8 cellular contexts compared by ENCODE assay signal in the genomic region with DNA sequence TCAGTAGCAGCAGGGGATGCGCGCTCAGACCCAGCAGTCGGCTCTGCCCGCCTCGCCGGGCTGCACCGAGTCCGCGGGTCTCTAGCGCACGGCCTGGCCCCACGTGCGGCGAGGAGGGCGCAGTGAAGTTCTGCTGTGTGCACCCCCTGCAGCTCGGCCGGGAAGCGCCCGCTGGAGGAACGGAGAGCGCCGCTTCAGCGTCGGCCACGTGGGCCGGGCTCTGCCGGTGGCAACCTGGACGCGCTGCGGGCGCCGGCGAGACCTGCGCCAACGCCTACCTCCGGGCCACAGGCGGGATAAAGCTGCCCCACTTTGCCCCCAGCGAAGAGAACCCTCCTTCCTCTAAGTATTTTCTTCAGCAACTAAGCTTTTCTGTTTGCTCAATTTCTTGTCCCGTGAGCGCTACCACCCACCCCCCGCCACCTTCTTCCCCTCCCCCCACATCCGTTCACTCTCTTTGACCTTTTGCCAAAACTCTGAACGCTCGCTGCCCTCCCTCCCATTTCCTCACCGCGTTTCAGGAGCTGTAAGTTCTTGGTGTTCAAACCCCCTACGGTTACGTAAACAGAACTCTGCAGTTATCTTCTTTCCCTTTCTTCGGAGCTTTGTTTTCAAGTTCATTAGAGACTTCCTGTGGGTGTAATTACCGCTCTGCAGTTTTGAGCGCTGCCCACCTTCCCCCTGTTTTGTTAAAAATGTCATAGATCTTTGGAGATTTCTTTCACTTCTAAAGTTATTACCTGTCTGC. TPM values are rescaled to one million over a fixed set of nuclear protein-coding genes. Genes with fewer than 3 reads are reported as not detected.
A peak's percentile ranks its signal among the peaks of the same experiment; 100 is the strongest.
DNase-seq lines count a peak whose midpoint lies in the region; ATAC-seq and TF ChIP-seq lines count a peak whose summit lies in the region.

No MANE protein-coding gene starts in this region.

- no peak for TF ChIP-seq CTCF in lower lobe of right lung (IDR thresholded peaks at IDR 0.05)

- H3K27ac ChIP-seq in lower lobe of right lung: peak overlapping the region; percentile 79

- peaks cover 3% of the 10 kb centered on the region for H3K27me3 Mint-ChIP-seq in IgD-negative memory B cell
- no peaks in the 10 kb centered on the region for H3K27me3 Mint-ChIP-seq in central memory CD8-positive, alpha-beta T cell

- no peaks in the 10 kb centered on the region for H3K9me3 ChIP-seq in lower lobe of right lung

- peaks cover 0 to 2% (median 0%) of the 10 kb centered on the region in 3 donors for H3K9me3 Mint-ChIP-seq in IgD-negative memory B cell
- no peaks in the 10 kb centered on the region for H3K9me3 Mint-ChIP-seq in central memory CD8-positive, alpha-beta T cell

- peaks cover 5 to 6% (median 6%) of the 10 kb centered on the region in 3 donors for H3K4me1 Mint-ChIP-seq in IgD-negative memory B cell
- H3K4me1 Mint-ChIP-seq in central memory CD8-positive, alpha-beta T cell: peaks cover 56% of the 10 kb centered on the region

- intact Hi-C loops in lower lobe of right lung (cut with DNase I): no loop called here

- peak; percentile 74 for ATAC-seq in GM18909 (IDR thresholded peaks at IDR 0.05; ENCODE audit: poor library complexity, unreplicated experiment)
- peak; percentile 67 for ATAC-seq in activated CD4-positive, CD25-positive, alpha-beta regulatory T cell treated with anti-CD3 and anti-CD28 coated beads, Interleukin-2, amount 50 U/mL, for 24 hours
- peak; percentile 80 for ATAC-seq in central memory CD8-positive, alpha-beta T cell (replicated peaks; ENCODE audit: extremely low read depth, poor library complexity, severe bottlenecking)
- peak; percentile 80 to 85 for ATAC-seq in lower lobe of right lung

- H3K4me3 Mint-ChIP-seq in IgD-negative memory B cell: peak overlapping the region; percentile 81 to 95 (median 88)
- H3K4me3 Mint-ChIP-seq in central memory CD8-positive, alpha-beta T cell: peak overlapping the region; percentile 80

- no peaks in the 10 kb centered on the region for H3K36me3 ChIP-seq in lower lobe of right lung

- peaks cover 18% of the 10 kb centered on the region for H3K4me1 ChIP-seq in lower lobe of right lung

- H3K36me3 Mint-ChIP-seq in IgD-negative memory B cell: no peaks in the 10 kb centered on the region
- H3K36me3 Mint-ChIP-seq in central memory CD8-positive, alpha-beta T cell (ENCODE audit: insufficient read depth): peaks cover 10% of the 10 kb centered on the region

- H3K4me3 ChIP-seq in lower lobe of right lung: peak overlapping the region; percentile 59

- peak overlapping the region in 2 of 3 donors; percentile 15 to 85 for H3K27ac Mint-ChIP-seq in IgD-negative memory B cell
- peak overlapping the region; percentile 92 for H3K27ac Mint-ChIP-seq in central memory CD8-positive, alpha-beta T cell (ENCODE audit: low read depth)

- DNase-seq in 8988T: peak; percentile 34
- peak; percentile 41 to 76 for DNase-seq in central memory CD8-positive, alpha-beta T cell (ENCODE audit: low spot score in 2 of 2)
- DNase-seq in lower lobe of right lung: peak; percentile 64
- peak in 2 of 3 experiments; percentile 36 to 61 for DNase-seq in stimulated activated CD4-positive, alpha-beta T cell treated with anti-CD3 and anti-CD28 coated beads, TNF-alpha, amount 100 ng/mL, for 24 hours (ENCODE audit: low read depth in 3 of 3)
- no peak for DNase-seq in NK-92 (lab: John Stamatoyannopoulos, UW; ENCODE audit: unreplicated experiment)

- H3K27me3 ChIP-seq in lower lobe of right lung (ENCODE audit: low read depth): no peaks in the 10 kb centered on the region

RNA-seq across cellular contexts. Expression of a gene that starts 42.6 kb away (rescaled TPM):
- polyA plus RNA-seq in IgD-negative memory B cell: 0.26 TPM
- total RNA-seq in lower lobe of right lung: 0.12 TPM
